Comparison of ENCODE assay signal across 33 cellular contexts in the genomic region with DNA sequence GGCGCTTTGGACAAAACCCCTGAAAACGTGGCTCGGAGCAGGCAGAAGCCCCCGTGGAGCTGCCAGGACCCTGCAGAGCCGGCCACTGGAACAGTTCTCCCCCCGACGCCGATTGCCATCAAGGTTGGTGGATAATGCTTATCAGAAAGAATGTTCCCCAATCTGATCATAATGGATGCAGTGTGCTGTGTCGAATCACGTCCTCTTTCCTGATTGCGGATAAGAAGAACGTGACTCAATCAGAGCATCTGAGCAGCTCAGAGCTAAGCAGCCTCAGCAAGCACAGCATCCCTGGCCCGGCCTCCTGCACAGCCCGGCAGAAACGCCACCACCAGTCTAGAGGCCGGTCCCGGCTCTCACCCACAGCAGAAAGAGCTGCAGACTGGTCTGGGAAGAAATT.
"Had no signal": no experiment of that assay in that cellular context is flagged by ENCODE, and none has a peak within 500 bp of the region (broad histone marks: within the 10 kb centered on the region; RNA-seq: fewer than 3 reads in every experiment).

No MANE protein-coding gene starts in this region.

- H3K4me1 ChIP-seq: ascending aorta, breast epithelium, esophagus squamous epithelium, gastroesophageal sphincter, heart right ventricle had no signal

- FAIRE-seq: endometrium, endothelial cell of umbilical vein had no signal

- H3K9me3 Mint-ChIP-seq: activated CD4-positive, alpha-beta memory T cell treated with anti-CD3 and anti-CD28 coated beads for 36 hours; activated CD4-positive, alpha-beta T cell treated with anti-CD3 and anti-CD28 coated beads, Interleukin-2, amount 10 ng/mL, durations not matched to agents 24 days and 14 days; activated T-helper 1 cell treated with anti-CD3 and anti-CD28 coated beads, Interleukin-12 subunit alpha, Interleukin-12 subunit beta, Interleukin-2, Interleukin-4 antibody, amounts not matched to agents 30 ng/mL and 10 ng/mL and 1 ng/mL, durations not matched to agents 14 hours and 24 hours and 36 hours; activated T-helper 2 cell treated with anti-CD3 and anti-CD28 coated beads, Interferon-gamma antibody, Interleukin-2, Interleukin-4, amounts not matched to agents 10 μg/mL and 5 μg/mL and 100 μg/mL, durations not matched to agents 14 hours and 24 hours and 36 hours; central memory CD8-positive, alpha-beta T cell; effector memory CD8-positive, alpha-beta T cell had no signal

- DNase-seq: activated CD4-positive, alpha-beta memory T cell treated with anti-CD3 and anti-CD28 coated beads for 36 hours; activated CD4-positive, alpha-beta T cell treated with anti-CD3 and anti-CD28 coated beads for 36 hours; activated CD4-positive, alpha-beta T cell treated with anti-CD3 and anti-CD28 coated beads, Interleukin-2, amount 10 ng/mL, durations not matched to agents 24 days and 14 days; activated CD4-positive, CD25-positive, alpha-beta regulatory T cell; activated CD4-positive, CD25-positive, alpha-beta regulatory T cell treated with anti-CD3 and anti-CD28 coated beads, Interleukin-2, amount 50 U/mL, for 72 hours; activated CD8-positive, alpha-beta memory T cell treated with anti-CD3 and anti-CD28 coated beads, Interleukin-2, amount 10 ng/mL, durations not matched to agents 7 days and 5 days; activated CD8-positive, alpha-beta memory T cell treated with anti-CD3 and anti-CD28 coated beads, Interleukin-2, amount 50 U/mL, for 4 hours; activated CD8-positive, alpha-beta T cell treated with anti-CD3 and anti-CD28 coated beads, Interleukin-2, amount 10 ng/mL, durations not matched to agents 7 days and 5 days; activated gamma-delta T cell treated with Interleukin-2 at 50 U/mL for 16 hours; activated naive CD4-positive, alpha-beta T cell treated with anti-CD3 and anti-CD28 coated beads, Interleukin-2, amount 50 U/mL, for 16 hours; activated naive CD4-positive, alpha-beta T cell treated with Interleukin-2 at 50 U/mL for 16 hours; activated T-cell treated with anti-CD3 and anti-CD28 coated beads, Interleukin-2, amount 50 U/mL, for 1 hour; activated T-cell treated with anti-CD3 and anti-CD28 coated beads, Interleukin-2, amount 50 U/mL, for 48 hours; cortex of kidney; dermis blood vessel endothelial cell; effector CD4-positive, alpha-beta T cell; effector memory CD8-positive, alpha-beta T cell; esophagus squamous epithelium; foreskin melanocyte; heart right ventricle; T-helper 2 cell had no signal

- H3K4me3 Mint-ChIP-seq: activated CD4-positive, alpha-beta memory T cell treated with anti-CD3 and anti-CD28 coated beads for 36 hours; activated CD4-positive, alpha-beta T cell treated with anti-CD3 and anti-CD28 coated beads for 36 hours; activated CD4-positive, alpha-beta T cell treated with anti-CD3 and anti-CD28 coated beads, Interleukin-2, amount 10 ng/mL, durations not matched to agents 24 days and 14 days; activated CD8-positive, alpha-beta memory T cell treated with anti-CD3 and anti-CD28 coated beads, Interleukin-2, amount 10 ng/mL, durations not matched to agents 7 days and 5 days; activated CD8-positive, alpha-beta T cell treated with anti-CD3 and anti-CD28 coated beads, Interleukin-2, amount 10 ng/mL, durations not matched to agents 7 days and 5 days; activated naive CD8-positive, alpha-beta T cell; activated T-helper 1 cell treated with anti-CD3 and anti-CD28 coated beads, Interleukin-12 subunit alpha, Interleukin-12 subunit beta, Interleukin-2, Interleukin-4 antibody, amounts not matched to agents 30 ng/mL and 10 ng/mL and 1 ng/mL, durations not matched to agents 14 hours and 24 hours and 36 hours; brain; central memory CD8-positive, alpha-beta T cell; effector memory CD8-positive, alpha-beta T cell had no signal

- H3K36me3 ChIP-seq: ascending aorta, breast epithelium, cardiac muscle cell, esophagus squamous epithelium, gastroesophageal sphincter, heart right ventricle had no signal

- H3K4me3 ChIP-seq: ascending aorta, breast epithelium, cardiac muscle cell, esophagus squamous epithelium, gastroesophageal sphincter, heart right ventricle had no signal

- H3K27me3 ChIP-seq: ascending aorta, breast epithelium, cardiac muscle cell, esophagus squamous epithelium had no signal

- H3K36me3 Mint-ChIP-seq: activated CD4-positive, alpha-beta memory T cell treated with anti-CD3 and anti-CD28 coated beads for 36 hours; activated CD8-positive, alpha-beta memory T cell treated with anti-CD3 and anti-CD28 coated beads, Interleukin-2, amount 10 ng/mL, durations not matched to agents 7 days and 5 days; activated naive CD8-positive, alpha-beta T cell; brain had no signal

- H3K27ac ChIP-seq: ascending aorta, breast epithelium, cardiac muscle cell, epithelial cell of prostate, esophagus squamous epithelium, gastroesophageal sphincter, heart right ventricle had no signal

- H3K9me3 ChIP-seq: ascending aorta, breast epithelium, esophagus squamous epithelium, gastroesophageal sphincter, heart right ventricle had no signal

- H3K27me3 Mint-ChIP-seq: activated CD4-positive, alpha-beta T cell treated with anti-CD3 and anti-CD28 coated beads, Interleukin-2, amount 10 ng/mL, durations not matched to agents 24 days and 14 days had no signal

- H3K27ac Mint-ChIP-seq: activated CD4-positive, alpha-beta memory T cell treated with anti-CD3 and anti-CD28 coated beads for 36 hours; activated CD4-positive, alpha-beta T cell treated with anti-CD3 and anti-CD28 coated beads for 36 hours; activated CD4-positive, alpha-beta T cell treated with anti-CD3 and anti-CD28 coated beads, Interleukin-2, amount 10 ng/mL, durations not matched to agents 24 days and 14 days; activated CD8-positive, alpha-beta memory T cell treated with anti-CD3 and anti-CD28 coated beads, Interleukin-2, amount 10 ng/mL, durations not matched to agents 7 days and 5 days; activated CD8-positive, alpha-beta T cell treated with anti-CD3 and anti-CD28 coated beads, Interleukin-2, amount 10 ng/mL, durations not matched to agents 7 days and 5 days; activated naive CD8-positive, alpha-beta T cell; activated T-helper 1 cell treated with anti-CD3 and anti-CD28 coated beads, Interleukin-12 subunit alpha, Interleukin-12 subunit beta, Interleukin-2, Interleukin-4 antibody, amounts not matched to agents 30 ng/mL and 10 ng/mL and 1 ng/mL, durations not matched to agents 14 hours and 24 hours and 36 hours; activated T-helper 2 cell treated with anti-CD3 and anti-CD28 coated beads, Interferon-gamma antibody, Interleukin-2, Interleukin-4, amounts not matched to agents 10 μg/mL and 5 μg/mL and 100 μg/mL, durations not matched to agents 14 hours and 24 hours and 36 hours; effector memory CD8-positive, alpha-beta T cell had no signal

- H3K4me1 Mint-ChIP-seq: activated CD4-positive, alpha-beta T cell treated with anti-CD3 and anti-CD28 coated beads for 36 hours; activated CD4-positive, alpha-beta T cell treated with anti-CD3 and anti-CD28 coated beads, Interleukin-2, amount 10 ng/mL, durations not matched to agents 24 days and 14 days; activated CD8-positive, alpha-beta memory T cell treated with anti-CD3 and anti-CD28 coated beads, Interleukin-2, amount 10 ng/mL, durations not matched to agents 7 days and 5 days; central memory CD8-positive, alpha-beta T cell had no signal

- ATAC-seq: activated CD4-positive, alpha-beta T cell treated with anti-CD3 and anti-CD28 coated beads for 36 hours; activated CD8-positive, alpha-beta memory T cell treated with anti-CD3 and anti-CD28 coated beads, Interleukin-2, amount 10 ng/mL, durations not matched to agents 7 days and 5 days; activated CD8-positive, alpha-beta T cell treated with anti-CD3 and anti-CD28 coated beads, Interleukin-2, amount 10 ng/mL, durations not matched to agents 7 days and 5 days; effector memory CD8-positive, alpha-beta T cell; gastroesophageal sphincter; heart right ventricle had no signal
